1 cellular context compared by ENCODE assay signal in the genomic region with DNA sequence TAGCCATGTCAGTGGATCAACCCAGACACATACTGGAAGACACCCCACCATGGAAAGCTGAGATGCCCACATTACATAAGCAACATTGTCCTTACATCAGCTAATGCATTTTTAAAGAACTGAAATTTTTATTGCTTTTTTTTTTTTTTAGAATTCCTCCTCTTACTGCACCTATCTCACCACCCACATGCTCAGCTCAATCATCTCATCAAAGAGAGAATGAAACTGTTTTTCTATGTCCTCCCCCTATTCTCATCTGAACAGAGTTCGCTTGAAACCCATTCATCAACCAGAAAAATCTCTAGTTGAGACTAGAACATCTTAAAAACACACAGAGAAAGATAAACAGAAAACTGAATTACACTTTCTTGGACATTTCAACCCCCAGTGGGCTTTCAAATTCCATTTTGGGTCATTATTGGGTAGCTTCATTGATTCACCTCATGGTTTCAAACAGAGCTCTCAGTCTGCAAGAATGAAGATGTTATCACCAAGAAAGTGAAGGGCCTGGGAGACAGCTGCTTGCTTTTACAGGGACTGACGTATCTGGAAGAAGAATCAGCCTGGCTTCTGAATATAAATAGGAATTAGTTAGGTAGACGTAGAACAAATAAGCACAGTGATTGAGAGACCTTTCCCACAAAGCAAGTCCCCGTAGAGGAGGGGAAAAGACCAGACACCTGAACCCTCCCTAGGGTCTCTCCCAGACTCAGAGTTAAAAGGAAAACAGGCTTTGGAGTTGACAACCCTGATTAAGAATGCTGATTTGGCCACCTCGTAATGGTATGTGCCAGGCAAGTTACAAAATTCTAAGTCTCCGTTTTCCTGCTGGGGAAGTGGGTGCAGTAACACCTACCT.
TF ChIP-seq lines count a peak whose summit lies in the region.

No MANE protein-coding gene starts in this region.

TF ChIP-seq in SK-N-SH, 30 proteins besides CTCF, POLR2A, EP300 and RAD21 (continued from another document):
- TF ChIP-seq, protein P1, sequence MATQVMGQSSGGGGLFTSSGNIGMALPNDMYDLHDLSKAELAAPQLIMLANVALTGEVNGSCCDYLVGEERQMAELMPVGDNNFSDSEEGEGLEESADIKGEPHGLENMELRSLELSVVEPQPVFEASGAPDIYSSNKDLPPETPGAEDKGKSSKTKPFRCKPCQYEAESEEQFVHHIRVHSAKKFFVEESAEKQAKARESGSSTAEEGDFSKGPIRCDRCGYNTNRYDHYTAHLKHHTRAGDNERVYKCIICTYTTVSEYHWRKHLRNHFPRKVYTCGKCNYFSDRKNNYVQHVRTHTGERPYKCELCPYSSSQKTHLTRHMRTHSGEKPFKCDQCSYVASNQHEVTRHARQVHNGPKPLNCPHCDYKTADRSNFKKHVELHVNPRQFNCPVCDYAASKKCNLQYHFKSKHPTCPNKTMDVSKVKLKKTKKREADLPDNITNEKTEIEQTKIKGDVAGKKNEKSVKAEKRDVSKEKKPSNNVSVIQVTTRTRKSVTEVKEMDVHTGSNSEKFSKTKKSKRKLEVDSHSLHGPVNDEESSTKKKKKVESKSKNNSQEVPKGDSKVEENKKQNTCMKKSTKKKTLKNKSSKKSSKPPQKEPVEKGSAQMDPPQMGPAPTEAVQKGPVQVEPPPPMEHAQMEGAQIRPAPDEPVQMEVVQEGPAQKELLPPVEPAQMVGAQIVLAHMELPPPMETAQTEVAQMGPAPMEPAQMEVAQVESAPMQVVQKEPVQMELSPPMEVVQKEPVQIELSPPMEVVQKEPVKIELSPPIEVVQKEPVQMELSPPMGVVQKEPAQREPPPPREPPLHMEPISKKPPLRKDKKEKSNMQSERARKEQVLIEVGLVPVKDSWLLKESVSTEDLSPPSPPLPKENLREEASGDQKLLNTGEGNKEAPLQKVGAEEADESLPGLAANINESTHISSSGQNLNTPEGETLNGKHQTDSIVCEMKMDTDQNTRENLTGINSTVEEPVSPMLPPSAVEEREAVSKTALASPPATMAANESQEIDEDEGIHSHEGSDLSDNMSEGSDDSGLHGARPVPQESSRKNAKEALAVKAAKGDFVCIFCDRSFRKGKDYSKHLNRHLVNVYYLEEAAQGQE (IDR thresholded peaks at IDR 0.05; ENCODE audit: low read depth, low read length) = no peak
- TF ChIP-seq ZBTB33 (IDR thresholded peaks at IDR 0.05; ENCODE audit: borderline replicate concordance, low read depth) = no peak
- TF ChIP-seq RFX5 (IDR thresholded peaks at IDR 0.05; ENCODE audit: low read length) = no peak
- no peak for TF ChIP-seq CHD2 (IDR thresholded peaks at IDR 0.05; ENCODE audit: low read length, partially characterized antibody)
- no peak for TF ChIP-seq FOXJ3 (CRISPR knock-in tag; IDR thresholded peaks at IDR 0.05)
- no peak for TF ChIP-seq NRF1 (IDR thresholded peaks at IDR 0.05; ENCODE audit: low read depth, low read length)
- peak; percentile 57 for TF ChIP-seq PBX3 (IDR thresholded peaks at IDR 0.05)
- no peak for TF ChIP-seq TAF1 (IDR thresholded peaks at IDR 0.05; ENCODE audit: borderline replicate concordance, low read depth, low read length)
- TF ChIP-seq FOSL2 (IDR thresholded peaks at IDR 0.05; ENCODE audit: borderline replicate concordance, low read depth) = no peak
- TF ChIP-seq RCOR1 (IDR thresholded peaks at IDR 0.05; ENCODE audit: low read length) = peak; percentile 50; the same call in 1 of the 2 replicates
- no peak for TF ChIP-seq RXRA (IDR thresholded peaks at IDR 0.05; ENCODE audit: borderline replicate concordance, low read depth)
- TF ChIP-seq USF1 (IDR thresholded peaks at IDR 0.05; ENCODE audit: borderline replicate concordance, low read depth) = no peak
- no peak for TF ChIP-seq YY1 (IDR thresholded peaks at IDR 0.05; ENCODE audit: low read depth)
- no peak for TF ChIP-seq MAX (IDR thresholded peaks at IDR 0.05; ENCODE audit: low read depth)
- no peak for TF ChIP-seq MXI1 (IDR thresholded peaks at IDR 0.05; ENCODE audit: low read depth, low read length)
- peak; percentile 25; the same call in 1 of the 2 replicates for TF ChIP-seq JUND (IDR thresholded peaks at IDR 0.05)
- no peak for TF ChIP-seq EZH2phosphoT487 (IDR thresholded peaks at IDR 0.05; ENCODE audit: borderline replicate concordance, low read depth)
- TF ChIP-seq FOXM1 (IDR thresholded peaks at IDR 0.05; ENCODE audit: low read depth) = no peak
- TF ChIP-seq GABPA (IDR thresholded peaks at IDR 0.05; ENCODE audit: low read depth) = no peak
- peak; percentile 84 for TF ChIP-seq TCF12 (IDR thresholded peaks at IDR 0.05)
- no peak for TF ChIP-seq SIN3A (IDR thresholded peaks at IDR 0.05; ENCODE audit: borderline replicate concordance, low read depth, low read length)
- no peak for TF ChIP-seq SMC3 (IDR thresholded peaks at IDR 0.05; ENCODE audit: low read depth, low read length)
- TF ChIP-seq, protein P2, sequence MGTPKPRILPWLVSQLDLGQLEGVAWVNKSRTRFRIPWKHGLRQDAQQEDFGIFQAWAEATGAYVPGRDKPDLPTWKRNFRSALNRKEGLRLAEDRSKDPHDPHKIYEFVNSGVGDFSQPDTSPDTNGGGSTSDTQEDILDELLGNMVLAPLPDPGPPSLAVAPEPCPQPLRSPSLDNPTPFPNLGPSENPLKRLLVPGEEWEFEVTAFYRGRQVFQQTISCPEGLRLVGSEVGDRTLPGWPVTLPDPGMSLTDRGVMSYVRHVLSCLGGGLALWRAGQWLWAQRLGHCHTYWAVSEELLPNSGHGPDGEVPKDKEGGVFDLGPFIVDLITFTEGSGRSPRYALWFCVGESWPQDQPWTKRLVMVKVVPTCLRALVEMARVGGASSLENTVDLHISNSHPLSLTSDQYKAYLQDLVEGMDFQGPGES (IDR thresholded peaks at IDR 0.05; ENCODE audit: low read depth, low read length) = no peak
